Comparison of ENCODE assay signal across 17 cellular contexts in genomic region chr2:100736121-100736915, GRCh38.
DNase-seq lines count a peak whose midpoint lies in the region; ATAC-seq, FAIRE-seq and TF ChIP-seq lines count a peak whose summit lies in the region.
"Had no signal": no experiment of that assay in that cellular context is flagged by ENCODE, and none has a peak within 500 bp of the region (broad histone marks: within the 10 kb centered on the region; RNA-seq: fewer than 3 reads in every experiment).

No MANE protein-coding gene starts in this region.

- H3K4me1 Mint-ChIP-seq in astrocyte (ENCODE audit: low read depth, unreplicated experiment) = peaks cover 11% of the 10 kb centered on the region
- peaks cover 33% of the 10 kb centered on the region for H3K4me1 Mint-ChIP-seq in neural crest cell
- no peaks in the 10 kb centered on the region for H3K4me1 Mint-ChIP-seq in activated T-helper 17 cell treated with anti-CD3 and anti-CD28 coated beads, Interleukin-2, amount 50 U/mL, for 72 hours
- H3K4me1 Mint-ChIP-seq: CD4-positive, CD25-positive, alpha-beta regulatory T cell had no signal

- POLR2A ChIA-PET in endothelial cell of umbilical vein (lab: Charles Lee) = no interaction called here

- H3K4me3 Mint-ChIP-seq in astrocyte (ENCODE audit: unreplicated experiment) (no peak overlapping the region), neural crest cell (no peak overlapping the region)
- no peak overlapping the region for H3K4me3 Mint-ChIP-seq in activated T-helper 17 cell treated with anti-CD3 and anti-CD28 coated beads, Interleukin-2, amount 50 U/mL, for 72 hours
- H3K4me3 Mint-ChIP-seq: CD4-positive, CD25-positive, alpha-beta regulatory T cell; HFFc6 had no signal

- H3K36me3 Mint-ChIP-seq in astrocyte (ENCODE audit: low read depth, unreplicated experiment) (no peaks in the 10 kb centered on the region), neural crest cell (ENCODE audit: low read depth) (no peaks in the 10 kb centered on the region)
- no peaks in the 10 kb centered on the region for H3K36me3 Mint-ChIP-seq in activated T-helper 17 cell treated with anti-CD3 and anti-CD28 coated beads, Interleukin-2, amount 50 U/mL, for 72 hours (ENCODE audit: low read depth)
- H3K36me3 Mint-ChIP-seq: CD4-positive, CD25-positive, alpha-beta regulatory T cell had no signal

- 59 to 60% methylated on average over 5 of the region's 5 CpGs for WGBS in tibial nerve, 2 donors

- H3K9ac ChIP-seq in astrocyte (ENCODE audit: low read length) = no peak overlapping the region
- no peak overlapping the region for H3K9ac ChIP-seq in endothelial cell of umbilical vein (replicated peaks; ENCODE audit: extremely low read depth, insufficient read depth, low read length)
- H3K9ac ChIP-seq: BLaER1 had no signal

- H3K36me3 ChIP-seq in HAP-1 (replicated peaks) = no peaks in the 10 kb centered on the region
- H3K36me3 ChIP-seq in astrocyte (ENCODE audit: insufficient read depth, low read length) = no peaks in the 10 kb centered on the region
- H3K36me3 ChIP-seq in endothelial cell of umbilical vein (ENCODE audit: control insufficient read depth in 2 of 2, extremely low read depth in 1 of 2, insufficient read depth in 2 of 2, low read length in 2 of 2) = no peaks in the 10 kb centered on the region
- H3K36me3 ChIP-seq in tibial nerve = no peaks in the 10 kb centered on the region
- H3K36me3 ChIP-seq: BLaER1 had no signal

- H3K9me3 ChIP-seq in HAP-1 (no peaks in the 10 kb centered on the region), astrocyte (ENCODE audit: insufficient read depth, low read depth, low read length) (no peaks in the 10 kb centered on the region), endothelial cell of umbilical vein (replicated peaks; ENCODE audit: control insufficient read depth, insufficient read depth, low read length) (no peaks in the 10 kb centered on the region), tibial nerve (no peaks in the 10 kb centered on the region)
- H3K9me3 ChIP-seq: BLaER1 had no signal

- intact Hi-C loops in endothelial cell of umbilical vein (cut with micrococcal nuclease) = no loop called here

- H3K4me1 ChIP-seq in HAP-1 = peaks cover 15% of the 10 kb centered on the region
- H3K4me1 ChIP-seq in astrocyte (ENCODE audit: insufficient read depth, low read length) = peaks cover 11% of the 10 kb centered on the region
- peaks cover 4% of the 10 kb centered on the region for H3K4me1 ChIP-seq in endothelial cell of umbilical vein (ENCODE audit: control insufficient read depth, extremely low read depth, insufficient read depth, low read length)
- H3K4me1 ChIP-seq in tibial nerve = no peaks in the 10 kb centered on the region
- H3K4me1 ChIP-seq: BLaER1 had no signal

- H3K79me2 ChIP-seq in astrocyte (ENCODE audit: insufficient read depth, low read length) = no peaks in the 10 kb centered on the region
- H3K79me2 ChIP-seq in endothelial cell of umbilical vein (ENCODE audit: control insufficient read depth, insufficient read depth, low read length) = no peaks in the 10 kb centered on the region

- H3K27me3 ChIP-seq in HAP-1 (ENCODE audit: low read depth) (no peaks in the 10 kb centered on the region; the same call in 1 of the 2 replicates), astrocyte (ENCODE audit: insufficient read depth, low read length) (no peaks in the 10 kb centered on the region), endothelial cell of umbilical vein (ENCODE audit: control insufficient read depth in 2 of 2, insufficient read depth in 2 of 2, low read length in 2 of 2) (no peaks in the 10 kb centered on the region), tibial nerve (no peaks in the 10 kb centered on the region)
- H3K27me3 ChIP-seq: BLaER1 had no signal

- H3K4me2 ChIP-seq in astrocyte (ENCODE audit: low read length) (no peak overlapping the region), endothelial cell of umbilical vein (ENCODE audit: insufficient read depth, low read length) (no peak overlapping the region)
- H3K4me2 ChIP-seq: BLaER1 had no signal

- ATAC-seq in activated T-helper 17 cell treated with anti-CD3 and anti-CD28 coated beads, Interleukin-2, amount 50 U/mL, for 72 hours (replicated peaks) = no peak

- H3K27me3 Mint-ChIP-seq in astrocyte (ENCODE audit: low read depth, unreplicated experiment) (no peaks in the 10 kb centered on the region), neural crest cell (ENCODE audit: low read depth) (no peaks in the 10 kb centered on the region)
- H3K27me3 Mint-ChIP-seq in activated T-helper 17 cell treated with anti-CD3 and anti-CD28 coated beads, Interleukin-2, amount 50 U/mL, for 72 hours = peaks cover 24% of the 10 kb centered on the region

- no TSS peak for BruUV-seq in endothelial cell of umbilical vein (replicated peaks; lab: Mats Ljungman, UMichigan)

- no peaks in the 10 kb centered on the region for H4K20me1 ChIP-seq in astrocyte (ENCODE audit: insufficient read depth, low read length)
- H4K20me1 ChIP-seq in endothelial cell of umbilical vein (replicated peaks; ENCODE audit: control insufficient read depth, extremely low read depth, insufficient read depth, low read length) = no peaks in the 10 kb centered on the region
- H4K20me1 ChIP-seq: BLaER1 had no signal

- H3K4me3 ChIP-seq in HAP-1 = no peak overlapping the region
- no peak overlapping the region for H3K4me3 ChIP-seq in astrocyte (ENCODE audit: insufficient read depth, low read depth, low read length)
- H3K4me3 ChIP-seq in endothelial cell of umbilical vein (replicated peaks in 1 of 3; ENCODE audit: insufficient read depth in 1 of 3, low read depth in 1 of 3, low read length in 3 of 3) = no peak overlapping the region
- H3K4me3 ChIP-seq in tibial nerve = no peak overlapping the region
- H3K4me3 ChIP-seq: BLaER1 had no signal

- TF ChIP-seq CTCF in astrocyte (IDR thresholded peaks at IDR 0.05; ENCODE audit: insufficient read depth, low read depth, low read length) (no peak), endothelial cell of umbilical vein (IDR thresholded peaks at IDR 0.05; ENCODE audit: extremely low read depth in 1 of 2, insufficient read depth in 1 of 2, low read depth in 1 of 2, low read length in 2 of 2) (no peak), neural crest cell (conservative IDR thresholded peaks at IDR 0.05) (no peak), tibial nerve (IDR thresholded peaks at IDR 0.05) (no peak)

- H3K9me1 ChIP-seq in endothelial cell of umbilical vein (replicated peaks; ENCODE audit: control insufficient read depth, extremely low read depth, insufficient read depth, low read length) = no peaks in the 10 kb centered on the region

- no peak overlapping the region for H3K27ac Mint-ChIP-seq in astrocyte (ENCODE audit: unreplicated experiment)
- peak overlapping the region; percentile 36 for H3K27ac Mint-ChIP-seq in neural crest cell (ENCODE audit: unreplicated experiment)
- H3K27ac Mint-ChIP-seq in activated T-helper 17 cell treated with anti-CD3 and anti-CD28 coated beads, Interleukin-2, amount 50 U/mL, for 72 hours = no peak overlapping the region
- H3K27ac Mint-ChIP-seq: HFFc6 had no signal

- dilution Hi-C loops in endothelial cell of umbilical vein (cut with MboI; ENCODE audit: extremely low pct_ligation_motif_present, low sequenced_read_pairs) = no loop called here

- CTCF ChIA-PET in endothelial cell of umbilical vein (lab: Charles Lee) = interaction anchor here (0.6 to 1.6 kb wide), 6 partner anchors 13 to 248 kb away, joined by 3 to 5 read pairs (median 4); no protein-coding TSS in a partner anchor

- no peak for TF ChIP-seq EP300 in tibial nerve (IDR thresholded peaks at IDR 0.05)

- in situ Hi-C loops in HAP-1 (cut with MboI; ENCODE audit: low sequenced_read_pairs) = no loop called here

- H2AFZ ChIP-seq in astrocyte (ENCODE audit: low read depth, low read length) (no peak overlapping the region), endothelial cell of umbilical vein (ENCODE audit: low read depth, low read length) (peak overlapping the region; percentile 76)

- DNase-seq in HAP-1 (ENCODE audit: low spot score in 2 of 2) = peak; percentile 64 to 91
- DNase-seq in astrocyte (ENCODE audit: low read depth) = no peak
- DNase-seq in endothelial cell of umbilical vein (ENCODE audit: low read depth, low spot score) = peak; percentile 49
- DNase-seq in neural crest cell (ENCODE audit: low read depth, low spot score) = no peak
- no peak for DNase-seq in hepatic stellate cell (ENCODE audit: low spot score)
- DNase-seq in activated T-cell treated with anti-CD3 and anti-CD28 coated beads, Interleukin-2, amount 50 U/mL, for 48 hours = no peak
- DNase-seq in tibial nerve (ENCODE audit: low spot score in 2 of 2) = no peak
- DNase-seq: 8988T; AML-193; CD4-positive, CD25-positive, alpha-beta regulatory T cell; DMS53; GOT3; HCEC 1CT; HFFc6 had no signal

- TF ChIP-seq POLR2A in endothelial cell of umbilical vein (IDR thresholded peaks at IDR 0.05; ENCODE audit: low read depth, low read length) (no peak), tibial nerve (IDR thresholded peaks at IDR 0.05) (no peak)

- FAIRE-seq in astrocyte (lab: Jason Lieb, UNC) (peak; percentile 60), endothelial cell of umbilical vein (lab: Jason Lieb, UNC) (no peak)

- H3K9me3 Mint-ChIP-seq in astrocyte (ENCODE audit: unreplicated experiment) = peaks cover 3% of the 10 kb centered on the region
- no peaks in the 10 kb centered on the region for H3K9me3 Mint-ChIP-seq in neural crest cell
- no peaks in the 10 kb centered on the region for H3K9me3 Mint-ChIP-seq in activated T-helper 17 cell treated with anti-CD3 and anti-CD28 coated beads, Interleukin-2, amount 50 U/mL, for 72 hours
- H3K9me3 Mint-ChIP-seq: HFFc6 had no signal

- H3K27ac ChIP-seq in astrocyte (ENCODE audit: low read depth, low read length) = no peak overlapping the region
- no peak overlapping the region for H3K27ac ChIP-seq in endothelial cell of umbilical vein (ENCODE audit: insufficient read depth, low read depth, low read length)
- H3K27ac ChIP-seq in tibial nerve = no peak overlapping the region
- H3K27ac ChIP-seq: BLaER1, HL-60 had no signal

TF ChIP-seq in endothelial cell of umbilical vein, 7 proteins besides CTCF, POLR2A, EP300 and RAD21:
- TF ChIP-seq GATA2 (IDR thresholded peaks at IDR 0.05; ENCODE audit: insufficient read depth, insufficient read length, low read depth, low read length) (no peak), JUN (IDR thresholded peaks at IDR 0.05; ENCODE audit: borderline replicate concordance, insufficient read depth, insufficient read length, low read depth) (no peak), MYC (IDR thresholded peaks at IDR 0.05; ENCODE audit: low read depth, low read length) (no peak), MAX (IDR thresholded peaks at IDR 0.05; ENCODE audit: insufficient read depth, insufficient read length) (no peak)

Comparison
In these comparisons a context has a peak if more than half of its experiments do, and no peak if none do; other contexts are left out.
1. DNase-seq: peak in HAP-1 (2 of 2) and endothelial cell of umbilical vein (single experiment); none in astrocyte (single experiment), neural crest cell (single experiment), hepatic stellate cell (single experiment), activated T-cell treated with anti-CD3 and anti-CD28 coated beads, Interleukin-2, amount 50 U/mL, for 48 hours (0 of 2) and tibial nerve (0 of 2).